In the genomic region with DNA sequence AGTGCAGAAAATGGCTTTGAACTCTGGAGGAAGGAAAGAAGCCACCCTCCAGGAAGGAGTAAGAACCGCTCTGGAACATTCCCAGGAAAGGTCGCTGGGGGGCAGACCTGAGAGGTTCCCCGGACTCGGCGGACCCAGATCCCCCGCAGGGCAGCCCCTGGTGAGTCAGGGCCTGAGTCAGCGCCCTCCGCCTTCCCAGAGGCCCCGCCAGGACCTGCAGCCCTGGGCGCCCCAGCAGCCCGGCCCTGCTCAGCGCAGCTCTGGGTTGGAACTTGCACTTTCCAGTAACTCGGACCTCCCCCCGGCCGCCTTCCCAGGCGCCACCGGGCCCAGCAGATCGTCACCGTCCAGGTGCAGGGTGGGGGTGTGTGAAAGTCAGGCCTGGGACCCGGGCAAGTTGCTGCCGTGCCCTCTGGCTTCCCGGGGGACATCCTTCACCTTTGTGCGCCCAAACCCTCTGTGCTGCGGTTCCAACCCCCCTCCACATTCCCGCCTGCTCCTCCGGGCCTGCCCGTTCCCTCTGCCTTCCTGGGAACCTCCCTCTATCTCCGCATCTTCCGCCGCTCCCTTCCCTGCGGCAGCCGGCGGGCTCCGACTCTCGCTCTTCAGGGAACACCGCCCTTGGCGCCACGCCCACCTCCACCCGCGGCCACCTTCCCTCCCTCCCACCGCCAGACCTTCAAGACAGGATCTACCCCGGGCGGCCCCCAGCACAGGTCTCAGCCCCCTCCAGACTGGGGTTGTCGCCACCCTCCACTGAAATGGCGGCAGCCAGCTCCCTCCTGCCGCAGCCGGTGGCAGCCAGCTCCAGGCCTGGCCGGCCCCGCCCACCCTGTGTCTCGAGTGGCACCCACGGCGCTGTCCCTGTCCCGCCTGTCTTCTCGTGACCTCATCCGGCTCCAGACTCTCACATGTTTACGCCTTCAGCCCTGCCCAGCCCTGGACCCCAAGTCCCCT, we compare ENCODE assay signal across 1 cellular context.
A peak's percentile ranks its signal among the peaks of the same experiment; 100 is the strongest.
TF ChIP-seq lines count a peak whose summit lies in the region.

No MANE protein-coding gene starts in this region.

TF ChIP-seq in HepG2, 621 proteins besides CTCF, POLR2A, EP300 and RAD21 (continued from another document and continues in another):
- TF ChIP-seq, protein P1, sequence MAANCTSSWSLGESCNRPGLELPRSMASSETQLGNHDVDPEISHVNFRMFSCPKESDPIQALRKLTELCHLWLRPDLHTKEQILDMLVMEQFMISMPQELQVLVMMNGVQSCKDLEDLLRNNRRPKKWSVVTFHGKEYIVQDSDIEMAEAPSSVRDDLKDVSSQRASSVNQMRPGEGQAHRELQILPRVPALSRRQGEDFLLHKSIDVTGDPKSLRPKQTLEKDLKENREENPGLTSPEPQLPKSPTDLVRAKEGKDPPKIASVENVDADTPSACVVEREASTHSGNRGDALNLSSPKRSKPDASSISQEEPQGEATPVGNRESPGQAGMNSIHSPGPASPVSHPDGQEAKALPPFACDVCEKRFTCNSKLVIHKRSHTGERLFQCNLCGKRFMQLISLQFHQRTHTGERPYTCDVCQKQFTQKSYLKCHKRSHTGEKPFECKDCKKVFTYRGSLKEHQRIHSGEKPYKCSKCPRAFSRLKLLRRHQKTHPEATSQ (CRISPR knock-in tag; IDR thresholded peaks at IDR 0.05; ENCODE audit: borderline replicate concordance): no peak
- TF ChIP-seq, protein P2, sequence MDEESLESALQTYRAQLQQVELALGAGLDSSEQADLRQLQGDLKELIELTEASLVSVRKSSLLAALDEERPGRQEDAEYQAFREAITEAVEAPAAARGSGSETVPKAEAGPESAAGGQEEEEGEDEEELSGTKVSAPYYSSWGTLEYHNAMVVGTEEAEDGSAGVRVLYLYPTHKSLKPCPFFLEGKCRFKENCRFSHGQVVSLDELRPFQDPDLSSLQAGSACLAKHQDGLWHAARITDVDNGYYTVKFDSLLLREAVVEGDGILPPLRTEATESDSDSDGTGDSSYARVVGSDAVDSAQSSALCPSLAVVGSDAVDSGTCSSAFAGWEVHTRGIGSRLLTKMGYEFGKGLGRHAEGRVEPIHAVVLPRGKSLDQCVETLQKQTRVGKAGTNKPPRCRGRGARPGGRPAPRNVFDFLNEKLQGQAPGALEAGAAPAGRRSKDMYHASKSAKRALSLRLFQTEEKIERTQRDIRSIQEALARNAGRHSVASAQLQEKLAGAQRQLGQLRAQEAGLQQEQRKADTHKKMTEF (CRISPR knock-in tag; IDR thresholded peaks at IDR 0.05): peak; percentile 65
- TF ChIP-seq GATAD2A (CRISPR knock-in tag; IDR thresholded peaks at IDR 0.05) (peak; percentile 52), RFXAP (CRISPR knock-in tag; IDR thresholded peaks at IDR 0.05; ENCODE audit: borderline replicate concordance) (no peak; the same call in 1 of the 2 replicates), KLF12 (CRISPR knock-in tag; IDR thresholded peaks at IDR 0.05; ENCODE audit: borderline replicate concordance) (0 out of 2 replicates have a peak, but pooled peaks have one; percentile 19), ELF4 (CRISPR knock-in tag; IDR thresholded peaks at IDR 0.05; ENCODE audit: borderline replicate concordance) (no peak), NCOA5 (CRISPR knock-in tag; IDR thresholded peaks at IDR 0.05) (no peak), SAFB2 (CRISPR knock-in tag; IDR thresholded peaks at IDR 0.05; ENCODE audit: borderline replicate concordance, low read depth) (no peak), GATA4 (IDR thresholded peaks at IDR 0.05; ENCODE audit: borderline replicate concordance, low read depth) (no peak), RCOR2 (CRISPR knock-in tag; IDR thresholded peaks at IDR 0.05) (0 out of 2 replicates have a peak, but pooled peaks have one; percentile 46), MTA3 (CRISPR knock-in tag; IDR thresholded peaks at IDR 0.05) (no peak), SALL2 (CRISPR knock-in tag; IDR thresholded peaks at IDR 0.05) (no peak), ZNF879 (CRISPR knock-in tag; IDR thresholded peaks at IDR 0.05) (no peak), ZNF44 (CRISPR knock-in tag; IDR thresholded peaks at IDR 0.05) (no peak), TAF1 (CRISPR knock-in tag; IDR thresholded peaks at IDR 0.05) (peak; percentile 66), NONO (IDR thresholded peaks at IDR 0.05) (no peak), NONO (CRISPR knock-in tag; conservative IDR thresholded peaks at IDR 0.05) (peak; percentile 41; the same call in 1 of the 2 replicates), ZKSCAN1 (IDR thresholded peaks at IDR 0.05; ENCODE audit: low read length) (no peak), FOXO1 (CRISPR knock-in tag; IDR thresholded peaks at IDR 0.05) (no peak), SIX4 (CRISPR knock-in tag; IDR thresholded peaks at IDR 0.05) (no peak), RXRA (CRISPR knock-in tag; IDR thresholded peaks at IDR 0.05) (peak; percentile 75; the same call in 1 of the 2 replicates), NFIB (CRISPR knock-in tag; IDR thresholded peaks at IDR 0.05; ENCODE audit: borderline replicate concordance) (no peak), ZNF788 (CRISPR knock-in tag; IDR thresholded peaks at IDR 0.05; ENCODE audit: borderline replicate concordance) (peak; percentile 70; the same call in 1 of the 2 replicates), SAP130 (CRISPR knock-in tag; IDR thresholded peaks at IDR 0.05; ENCODE audit: low read depth) (peak; percentile 78), SALL1 (CRISPR knock-in tag; IDR thresholded peaks at IDR 0.05) (no peak; the same call in none of the 2 replicates)
- TF ChIP-seq, protein P3, sequence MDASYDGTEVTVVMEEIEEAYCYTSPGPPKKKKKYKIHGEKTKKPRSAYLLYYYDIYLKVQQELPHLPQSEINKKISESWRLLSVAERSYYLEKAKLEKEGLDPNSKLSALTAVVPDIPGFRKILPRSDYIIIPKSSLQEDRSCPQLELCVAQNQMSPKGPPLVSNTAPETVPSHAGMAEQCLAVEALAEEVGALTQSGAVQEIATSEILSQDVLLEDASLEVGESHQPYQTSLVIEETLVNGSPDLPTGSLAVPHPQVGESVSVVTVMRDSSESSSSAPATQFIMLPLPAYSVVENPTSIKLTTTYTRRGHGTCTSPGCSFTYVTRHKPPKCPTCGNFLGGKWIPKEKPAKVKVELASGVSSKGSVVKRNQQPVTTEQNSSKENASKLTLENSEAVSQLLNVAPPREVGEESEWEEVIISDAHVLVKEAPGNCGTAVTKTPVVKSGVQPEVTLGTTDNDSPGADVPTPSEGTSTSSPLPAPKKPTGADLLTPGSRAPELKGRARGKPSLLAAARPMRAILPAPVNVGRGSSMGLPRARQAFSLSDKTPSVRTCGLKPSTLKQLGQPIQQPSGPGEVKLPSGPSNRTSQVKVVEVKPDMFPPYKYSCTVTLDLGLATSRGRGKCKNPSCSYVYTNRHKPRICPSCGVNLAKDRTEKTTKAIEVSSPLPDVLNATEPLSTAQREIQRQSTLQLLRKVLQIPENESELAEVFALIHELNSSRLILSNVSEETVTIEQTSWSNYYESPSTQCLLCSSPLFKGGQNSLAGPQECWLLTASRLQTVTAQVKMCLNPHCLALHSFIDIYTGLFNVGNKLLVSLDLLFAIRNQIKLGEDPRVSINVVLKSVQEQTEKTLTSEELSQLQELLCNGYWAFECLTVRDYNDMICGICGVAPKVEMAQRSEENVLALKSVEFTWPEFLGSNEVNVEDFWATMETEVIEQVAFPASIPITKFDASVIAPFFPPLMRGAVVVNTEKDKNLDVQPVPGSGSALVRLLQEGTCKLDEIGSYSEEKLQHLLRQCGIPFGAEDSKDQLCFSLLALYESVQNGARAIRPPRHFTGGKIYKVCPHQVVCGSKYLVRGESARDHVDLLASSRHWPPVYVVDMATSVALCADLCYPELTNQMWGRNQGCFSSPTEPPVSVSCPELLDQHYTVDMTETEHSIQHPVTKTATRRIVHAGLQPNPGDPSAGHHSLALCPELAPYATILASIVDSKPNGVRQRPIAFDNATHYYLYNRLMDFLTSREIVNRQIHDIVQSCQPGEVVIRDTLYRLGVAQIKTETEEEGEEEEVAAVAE (CRISPR knock-in tag; IDR thresholded peaks at IDR 0.05; ENCODE audit: borderline replicate concordance): no peak
- TF ChIP-seq, protein P4, sequence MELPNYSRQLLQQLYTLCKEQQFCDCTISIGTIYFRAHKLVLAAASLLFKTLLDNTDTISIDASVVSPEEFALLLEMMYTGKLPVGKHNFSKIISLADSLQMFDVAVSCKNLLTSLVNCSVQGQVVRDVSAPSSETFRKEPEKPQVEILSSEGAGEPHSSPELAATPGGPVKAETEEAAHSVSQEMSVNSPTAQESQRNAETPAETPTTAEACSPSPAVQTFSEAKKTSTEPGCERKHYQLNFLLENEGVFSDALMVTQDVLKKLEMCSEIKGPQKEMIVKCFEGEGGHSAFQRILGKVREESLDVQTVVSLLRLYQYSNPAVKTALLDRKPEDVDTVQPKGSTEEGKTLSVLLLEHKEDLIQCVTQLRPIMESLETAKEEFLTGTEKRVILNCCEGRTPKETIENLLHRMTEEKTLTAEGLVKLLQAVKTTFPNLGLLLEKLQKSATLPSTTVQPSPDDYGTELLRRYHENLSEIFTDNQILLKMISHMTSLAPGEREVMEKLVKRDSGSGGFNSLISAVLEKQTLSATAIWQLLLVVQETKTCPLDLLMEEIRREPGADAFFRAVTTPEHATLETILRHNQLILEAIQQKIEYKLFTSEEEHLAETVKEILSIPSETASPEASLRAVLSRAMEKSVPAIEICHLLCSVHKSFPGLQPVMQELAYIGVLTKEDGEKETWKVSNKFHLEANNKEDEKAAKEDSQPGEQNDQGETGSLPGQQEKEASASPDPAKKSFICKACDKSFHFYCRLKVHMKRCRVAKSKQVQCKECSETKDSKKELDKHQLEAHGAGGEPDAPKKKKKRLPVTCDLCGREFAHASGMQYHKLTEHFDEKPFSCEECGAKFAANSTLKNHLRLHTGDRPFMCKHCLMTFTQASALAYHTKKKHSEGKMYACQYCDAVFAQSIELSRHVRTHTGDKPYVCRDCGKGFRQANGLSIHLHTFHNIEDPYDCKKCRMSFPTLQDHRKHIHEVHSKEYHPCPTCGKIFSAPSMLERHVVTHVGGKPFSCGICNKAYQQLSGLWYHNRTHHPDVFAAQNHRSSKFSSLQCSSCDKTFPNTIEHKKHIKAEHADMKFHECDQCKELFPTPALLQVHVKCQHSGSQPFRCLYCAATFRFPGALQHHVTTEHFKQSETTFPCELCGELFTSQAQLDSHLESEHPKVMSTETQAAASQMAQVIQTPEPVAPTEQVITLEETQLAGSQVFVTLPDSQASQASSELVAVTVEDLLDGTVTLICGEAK (IDR thresholded peaks at IDR 0.05): no peak
- TF ChIP-seq, protein P4 (CRISPR knock-in tag; IDR thresholded peaks at IDR 0.05): peak; percentile 45; the same call in 1 of the 2 replicates
- TF ChIP-seq, protein P5, sequence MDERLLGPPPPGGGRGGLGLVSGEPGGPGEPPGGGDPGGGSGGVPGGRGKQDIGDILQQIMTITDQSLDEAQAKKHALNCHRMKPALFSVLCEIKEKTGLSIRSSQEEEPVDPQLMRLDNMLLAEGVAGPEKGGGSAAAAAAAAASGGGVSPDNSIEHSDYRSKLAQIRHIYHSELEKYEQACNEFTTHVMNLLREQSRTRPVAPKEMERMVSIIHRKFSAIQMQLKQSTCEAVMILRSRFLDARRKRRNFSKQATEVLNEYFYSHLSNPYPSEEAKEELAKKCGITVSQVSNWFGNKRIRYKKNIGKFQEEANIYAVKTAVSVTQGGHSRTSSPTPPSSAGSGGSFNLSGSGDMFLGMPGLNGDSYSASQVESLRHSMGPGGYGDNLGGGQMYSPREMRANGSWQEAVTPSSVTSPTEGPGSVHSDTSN (CRISPR knock-in tag; IDR thresholded peaks at IDR 0.05): no peak
- TF ChIP-seq, protein P6, sequence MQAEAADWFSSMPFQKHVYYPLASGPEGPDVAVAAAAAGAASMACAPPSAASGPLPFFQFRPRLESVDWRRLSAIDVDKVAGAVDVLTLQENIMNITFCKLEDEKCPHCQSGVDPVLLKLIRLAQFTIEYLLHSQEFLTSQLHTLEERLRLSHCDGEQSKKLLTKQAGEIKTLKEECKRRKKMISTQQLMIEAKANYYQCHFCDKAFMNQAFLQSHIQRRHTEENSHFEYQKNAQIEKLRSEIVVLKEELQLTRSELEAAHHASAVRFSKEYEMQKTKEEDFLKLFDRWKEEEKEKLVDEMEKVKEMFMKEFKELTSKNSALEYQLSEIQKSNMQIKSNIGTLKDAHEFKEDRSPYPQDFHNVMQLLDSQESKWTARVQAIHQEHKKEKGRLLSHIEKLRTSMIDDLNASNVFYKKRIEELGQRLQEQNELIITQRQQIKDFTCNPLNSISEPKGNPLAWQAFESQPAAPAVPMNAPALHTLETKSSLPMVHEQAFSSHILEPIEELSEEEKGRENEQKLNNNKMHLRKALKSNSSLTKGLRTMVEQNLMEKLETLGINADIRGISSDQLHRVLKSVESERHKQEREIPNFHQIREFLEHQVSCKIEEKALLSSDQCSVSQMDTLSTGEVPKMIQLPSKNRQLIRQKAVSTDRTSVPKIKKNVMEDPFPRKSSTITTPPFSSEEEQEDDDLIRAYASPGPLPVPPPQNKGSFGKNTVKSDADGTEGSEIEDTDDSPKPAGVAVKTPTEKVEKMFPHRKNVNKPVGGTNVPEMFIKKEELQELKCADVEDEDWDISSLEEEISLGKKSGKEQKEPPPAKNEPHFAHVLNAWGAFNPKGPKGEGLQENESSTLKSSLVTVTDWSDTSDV (CRISPR knock-in tag; IDR thresholded peaks at IDR 0.05): 0 out of 2 replicates have a peak, but pooled peaks have one; percentile 14
